Comparison of ENCODE assay signal across 1 cellular context in genomic region chr7:22185559-22185958, GRCh38.
TF ChIP-seq lines count a peak whose summit lies in the region.

No MANE protein-coding gene starts in this region.

TF ChIP-seq in WTC11, 78 proteins besides CTCF, POLR2A, EP300 and RAD21 (continued from another document):
- TF ChIP-seq ZNF138 (CRISPR knock-in tag; conservative IDR thresholded peaks at IDR 0.05) (no peak), ZNF219 (CRISPR knock-in tag; IDR thresholded peaks at IDR 0.05; ENCODE audit: borderline replicate concordance) (no peak)
TF ChIP-seq in WTC11: peak in this region for 0.
